22 cellular contexts compared by ENCODE assay signal in the genomic region with DNA sequence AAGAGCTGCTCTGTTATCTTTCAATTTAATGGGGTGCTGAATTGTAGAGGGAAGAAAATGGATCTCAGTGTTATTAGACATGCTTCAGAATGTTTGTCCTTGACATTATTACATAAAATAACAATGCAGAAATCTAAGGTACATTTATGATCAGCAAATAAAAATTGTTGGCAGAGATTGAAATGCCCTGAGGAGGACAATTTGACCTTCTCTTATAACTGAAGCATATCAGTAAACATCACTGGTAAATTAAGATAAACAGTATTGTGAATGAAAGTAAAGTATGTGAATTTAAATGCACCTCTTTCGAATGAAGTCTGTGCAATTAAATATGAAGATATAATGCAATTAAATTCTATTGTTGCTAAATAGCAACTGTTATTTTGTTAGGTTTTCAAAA.
"Had no signal": no experiment of that assay in that cellular context is flagged by ENCODE, and none has a peak within 500 bp of the region (broad histone marks: within the 10 kb centered on the region; RNA-seq: fewer than 3 reads in every experiment).

No MANE protein-coding gene starts in this region.

- H3K4me3 ChIP-seq: lower lobe of right lung, mucosa of descending colon, pancreas, psoas muscle, right atrium auricular region, spleen, upper lobe of left lung had no signal

- H3K36me3 ChIP-seq: lower lobe of right lung, pancreas, right atrium auricular region, spleen, upper lobe of left lung had no signal

- H3K27ac Mint-ChIP-seq: activated B cell treated with CpG ODN at 0.5 μM for 24 hours; activated CD4-positive, alpha-beta T cell treated with anti-CD3 and anti-CD28 coated beads for 36 hours; activated naive CD8-positive, alpha-beta T cell treated with anti-CD3 and anti-CD28 coated beads for 36 hours; nephron progenitor cell had no signal

- H3K4me1 ChIP-seq: foreskin keratinocyte, lower lobe of right lung, pancreas, psoas muscle, right atrium auricular region, spleen, upper lobe of left lung had no signal

- H3K27ac ChIP-seq: foreskin keratinocyte, lower lobe of right lung, pancreas, psoas muscle, right atrium auricular region, spleen, upper lobe of left lung had no signal

- H3K9me3 ChIP-seq: lower lobe of right lung, mucosa of descending colon, psoas muscle, right atrium auricular region, spleen, upper lobe of left lung had no signal

- H3K36me3 Mint-ChIP-seq: activated naive CD8-positive, alpha-beta T cell treated with anti-CD3 and anti-CD28 coated beads for 36 hours had no signal

- ATAC-seq: activated CD4-positive, alpha-beta T cell treated with anti-CD3 and anti-CD28 coated beads for 36 hours; foreskin keratinocyte; lower lobe of right lung; mucosa of descending colon; pancreas; psoas muscle; stimulated activated naive CD8-positive, alpha-beta T cell treated with anti-CD3 and anti-CD28 coated beads, Interleukin-15, Interleukin-2, amounts not matched to agents 100 U/mL and 50 U/mL, for 24 hours had no signal

- H3K4me3 Mint-ChIP-seq: activated B cell treated with CpG ODN at 0.5 μM for 24 hours; activated CD4-positive, alpha-beta T cell treated with anti-CD3 and anti-CD28 coated beads for 36 hours; activated naive CD8-positive, alpha-beta T cell treated with anti-CD3 and anti-CD28 coated beads for 36 hours; central memory CD8-positive, alpha-beta T cell; nephron progenitor cell had no signal

- DNase-seq: activated B cell treated with CpG ODN at 0.5 μM for 24 hours; activated CD4-positive, alpha-beta T cell treated with anti-CD3 and anti-CD28 coated beads for 36 hours; activated CD4-positive, alpha-beta T cell treated with anti-CD3 and anti-CD28 coated beads, Interleukin-2, amount 50 U/mL, for 48 hours; activated CD8-positive, alpha-beta memory T cell treated with anti-CD3 and anti-CD28 coated beads, Interleukin-2, amount 50 U/mL, for 48 hours; activated naive CD4-positive, alpha-beta T cell treated with Interleukin-2 at 50 U/mL for 16 hours; activated naive CD8-positive, alpha-beta T cell treated with anti-CD3 and anti-CD28 coated beads for 36 hours; activated T-cell treated with anti-CD3 and anti-CD28 coated beads, Interleukin-2, amount 50 U/mL, for 48 hours; effector memory CD4-positive, alpha-beta T cell; foreskin keratinocyte; kidney; lower lobe of right lung; mesendoderm; mucosa of descending colon; nephron progenitor cell; pancreas; psoas muscle; spleen; stimulated activated CD4-positive, alpha-beta T cell treated with anti-CD3 and anti-CD28 coated beads, Interleukin-4, amount 100 ng/mL, for 24 hours; stimulated activated naive CD8-positive, alpha-beta T cell treated with anti-CD3 and anti-CD28 coated beads, Interleukin-15, Interleukin-2, amounts not matched to agents 100 U/mL and 50 U/mL, for 24 hours; upper lobe of left lung had no signal

- H3K27me3 ChIP-seq: foreskin keratinocyte, pancreas, right atrium auricular region, spleen, upper lobe of left lung had no signal

- H3K27me3 Mint-ChIP-seq: activated B cell treated with CpG ODN at 0.5 μM for 24 hours; activated CD4-positive, alpha-beta T cell treated with anti-CD3 and anti-CD28 coated beads for 36 hours; activated naive CD8-positive, alpha-beta T cell treated with anti-CD3 and anti-CD28 coated beads for 36 hours; central memory CD8-positive, alpha-beta T cell had no signal

- H3K9me3 Mint-ChIP-seq: activated B cell treated with CpG ODN at 0.5 μM for 24 hours, nephron progenitor cell had no signal

- H3K4me1 Mint-ChIP-seq: activated B cell treated with CpG ODN at 0.5 μM for 24 hours; activated CD4-positive, alpha-beta T cell treated with anti-CD3 and anti-CD28 coated beads for 36 hours; activated naive CD8-positive, alpha-beta T cell treated with anti-CD3 and anti-CD28 coated beads for 36 hours; central memory CD8-positive, alpha-beta T cell; nephron progenitor cell had no signal
